In genomic region chr9:116209406-116210116, GRCh38 we compare ENCODE assay signal across 32 cellular contexts. TPM values are rescaled to one million over a fixed set of nuclear protein-coding genes. Genes with fewer than 3 reads are reported as not detected.
DNase-seq lines count a peak whose midpoint lies in the region; TF ChIP-seq lines count a peak whose summit lies in the region.
"Had no signal": no experiment of that assay in that cellular context is flagged by ENCODE, and none has a peak within 500 bp of the region (broad histone marks: within the 10 kb centered on the region; RNA-seq: fewer than 3 reads in every experiment).

No MANE protein-coding gene starts in this region.

- 83 to 93% methylated on average over 1 of the region's 1 CpG for WGBS in lower leg skin, 2 donors

- DNase-seq in NCI-H82 (lab: John Stamatoyannopoulos, UW) (peak; percentile 14), NCI-H82 treated with DMSO at 0.1 percent for 48 hours (lab: John Stamatoyannopoulos, UW; ENCODE audit: unreplicated experiment) (no peak), SK-N-MC (ENCODE audit: low read depth, low spot score) (no peak), glomerular visceral epithelial cell (ENCODE audit: extremely low spot score) (peak; percentile 25), stromal cell of bone marrow (ENCODE audit: low read depth) (peak; percentile 44), left ventricle myocardium inferior (no peak), lower leg skin (ENCODE audit: low spot score in 2 of 2) (no peak), OCI-LY7 (ENCODE audit: low spot score) (no peak)
- DNase-seq: activated CD4-positive, alpha-beta T cell treated with anti-CD3 and anti-CD28 coated beads for 36 hours; activated CD8-positive, alpha-beta T cell treated with anti-CD3 and anti-CD28 coated beads, Interleukin-2, amount 10 ng/mL, durations not matched to agents 7 days and 5 days; AML-193; anterior cingulate cortex; CD4-positive, CD25-positive, alpha-beta regulatory T cell; effector memory CD8-positive, alpha-beta T cell; GOT3; heart right ventricle; left cardiac atrium; NCI-H1048; NCI-H1694; NCI-H510A treated with DMSO at 0.1 percent for 48 hours; NK-92 treated with Interleukin-12 subunit alpha and Interleukin-12 subunit beta, amount 100 ng/mL, for 24 hours; right cardiac atrium; stimulated activated CD4-positive, alpha-beta T cell treated with anti-CD3 and anti-CD28 coated beads, Interleukin-1b, Interleukin-23, amount 100 ng/mL, for 48 hours; stimulated activated naive CD4-positive, alpha-beta T cell treated with Interleukin-2 at 50 U/mL for 16 hours; T1000; testis had no signal

- no peaks in the 10 kb centered on the region for H3K9me2 ChIP-seq in OCI-LY7 (ENCODE audit: insufficient read depth, low read length)

- CTCF ChIA-PET in OCI-LY7 (lab: Charles Lee; ENCODE audit: unreplicated experiment) = no interaction called here

- no peaks in the 10 kb centered on the region for H3K79me2 ChIP-seq in OCI-LY7 (ENCODE audit: insufficient read depth, low read depth, low read length)

- H2AFZ ChIP-seq in OCI-LY7 (ENCODE audit: low read length) = no peak overlapping the region
- H2AFZ ChIP-seq: neural progenitor cell had no signal

- no peak for TF ChIP-seq CTCF in left ventricle myocardium inferior (IDR thresholded peaks at IDR 0.05; ENCODE audit: borderline replicate concordance)
- TF ChIP-seq CTCF in lower leg skin (IDR thresholded peaks at IDR 0.05) = no peak
- no peak for TF ChIP-seq CTCF in OCI-LY7 (conservative IDR thresholded peaks at IDR 0.05; ENCODE audit: low read length)

- POLR2A ChIA-PET in OCI-LY7 (lab: Charles Lee) = no interaction called here

- no TSS peak for BruUV-seq in OCI-LY7 (replicated peaks; lab: Mats Ljungman, UMichigan)

- no peak for TF ChIP-seq POLR2A in lower leg skin (IDR thresholded peaks at IDR 0.05)

- intact Hi-C loops in left ventricle myocardium inferior (cut with micrococcal nuclease) = no loop called here
- intact Hi-C loops in lower leg skin (cut with DNase I; ENCODE audit: low total_unique reads) = no loop called here
- intact Hi-C loops in OCI-LY7 (cut with micrococcal nuclease; ENCODE audit: unreplicated experiment) = no loop called here

- H3K36me3 ChIP-seq in SK-N-MC (ENCODE audit: insufficient read depth, low read length) = peaks cover 100% of the 10 kb centered on the region
- peaks cover 7% of the 10 kb centered on the region for H3K36me3 ChIP-seq in left ventricle myocardium inferior
- H3K36me3 ChIP-seq in OCI-LY7 (ENCODE audit: insufficient read depth, low read length) = no peaks in the 10 kb centered on the region
- H3K36me3 ChIP-seq: cardiac muscle cell, neural progenitor cell had no signal

- H3K27me3 ChIP-seq in left ventricle myocardium inferior (ENCODE audit: low read depth) = no peaks in the 10 kb centered on the region
- H3K27me3 ChIP-seq: cardiac muscle cell, heart right ventricle, neural progenitor cell, testis had no signal

- H3K4me2 ChIP-seq in OCI-LY7 (ENCODE audit: low read length) = no peak overlapping the region
- H3K4me2 ChIP-seq: neural progenitor cell had no signal

- no peak overlapping the region for H3K9ac ChIP-seq in SK-N-MC (ENCODE audit: insufficient read length)
- H3K9ac ChIP-seq: neural progenitor cell had no signal

- H3K4me3 ChIP-seq in SK-N-MC (no peak overlapping the region), left ventricle myocardium inferior (no peak overlapping the region), lower leg skin (ENCODE audit: low read depth, poor library complexity, severe bottlenecking) (no peak overlapping the region), OCI-LY7 (ENCODE audit: low read depth, low read length, poor library complexity, severe bottlenecking) (no peak overlapping the region)
- H3K4me3 ChIP-seq: cardiac muscle cell, coronary artery, heart right ventricle, neural progenitor cell, testis had no signal

- H3K9me3 ChIP-seq in SK-N-MC (ENCODE audit: low read depth, low read length) (no peaks in the 10 kb centered on the region), left ventricle myocardium inferior (replicated peaks) (no peaks in the 10 kb centered on the region), OCI-LY7 (ENCODE audit: low read length) (no peaks in the 10 kb centered on the region)
- H3K9me3 ChIP-seq: heart right ventricle, testis had no signal

- H3K4me1 ChIP-seq in left ventricle myocardium inferior (no peaks in the 10 kb centered on the region), OCI-LY7 (ENCODE audit: insufficient read depth, low read length, poor library complexity, severe bottlenecking) (no peaks in the 10 kb centered on the region)
- H3K4me1 ChIP-seq: heart right ventricle, neural progenitor cell, testis had no signal

- H4K20me1 ChIP-seq in OCI-LY7 (ENCODE audit: insufficient read depth, low read length) = no peaks in the 10 kb centered on the region

- H3K27ac ChIP-seq in SK-N-MC (peak overlapping the region; percentile 60), left ventricle myocardium inferior (replicated peaks) (no peak overlapping the region), OCI-LY7 (ENCODE audit: low read depth, low read length, poor library complexity, severe bottlenecking) (no peak overlapping the region)
- H3K27ac ChIP-seq: cardiac muscle cell, coronary artery, heart right ventricle, neural progenitor cell, testis, VCaP had no signal

RNA-seq across cellular contexts. Expression of gene PAPPA, which starts 56.0 kb away (rescaled TPM):
- 0.69 TPM for total RNA-seq in left ventricle myocardium inferior
- 1 to 10 TPM in 3 of 4 donors, under 1 TPM in 1; 0.64 to 2.2 (median 1.9) TPM for total RNA-seq in lower leg skin
- not detected in 2 replicates for total RNA-seq in OCI-LY7 (2014; rRNA removed; shearing (Covaris generic))
- not detected in 2 replicates for total RNA-seq in OCI-LY7 (2022)
- total RNA-seq: A172; activated CD4-positive, alpha-beta T cell treated with anti-CD3 and anti-CD28 coated beads for 36 hours; activated CD8-positive, alpha-beta T cell treated with anti-CD3 and anti-CD28 coated beads, Interleukin-2, amount 10 ng/mL, durations not matched to agents 7 days and 5 days; HT-29 had no signal

Comparison
In these comparisons a context has a peak if more than half of its experiments do, and no peak if none do; other contexts are left out.
1. DNase-seq: peak in NCI-H82 (single experiment), glomerular visceral epithelial cell (single experiment) and stromal cell of bone marrow (single experiment); none in NCI-H82 treated with DMSO at 0.1 percent for 48 hours (single experiment), SK-N-MC (single experiment), left ventricle myocardium inferior (single experiment), lower leg skin (0 of 2) and OCI-LY7 (single experiment).